In the genomic region with DNA sequence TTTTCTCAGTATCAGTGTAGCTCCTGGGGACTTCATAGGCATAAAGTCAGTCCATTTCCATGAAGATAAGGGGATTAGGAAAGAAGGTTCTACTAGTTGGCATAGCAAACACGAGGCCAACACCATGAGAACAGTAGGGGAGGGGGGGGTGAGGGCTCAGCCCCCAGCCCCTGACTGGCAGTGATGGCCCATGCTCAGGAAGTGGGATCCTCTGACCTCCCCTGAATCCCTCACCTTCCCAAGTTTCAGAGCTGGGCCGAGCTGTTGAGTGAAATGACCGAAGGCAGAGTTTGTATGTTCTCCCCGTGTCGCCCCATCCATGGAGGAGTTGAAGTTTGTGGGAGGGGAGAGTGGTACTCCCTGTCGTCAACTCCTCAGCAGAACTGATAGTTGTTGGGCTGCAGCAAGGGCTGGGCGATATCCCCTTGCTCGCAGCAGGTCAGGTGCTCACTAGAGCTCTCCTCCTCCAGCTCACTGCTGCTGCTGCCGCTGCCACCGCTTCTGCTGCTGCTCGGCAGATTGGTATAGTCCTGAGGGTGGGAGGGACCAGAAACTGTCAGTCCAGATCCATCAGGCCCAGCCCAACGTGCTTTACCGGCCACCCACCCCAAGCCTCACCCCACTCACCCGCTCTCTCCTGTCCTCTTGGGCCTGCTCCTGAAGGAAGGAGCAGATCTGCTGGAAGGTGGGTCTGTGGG, we compare ENCODE assay signal across 22 cellular contexts. TPM values are rescaled to one million over a fixed set of nuclear protein-coding genes. Genes with fewer than 3 reads are reported as not detected.
DNase-seq lines count a peak whose midpoint lies in the region; ATAC-seq, FAIRE-seq and TF ChIP-seq lines count a peak whose summit lies in the region.
"Had no signal": no experiment of that assay in that cellular context is flagged by ENCODE, and none has a peak within 500 bp of the region (broad histone marks: within the 10 kb centered on the region; RNA-seq: fewer than 3 reads in every experiment).

No MANE protein-coding gene starts in this region.

- BruUV-seq in endothelial cell of umbilical vein (replicated peaks; lab: Mats Ljungman, UMichigan), result no TSS peak

- peak overlapping the region; percentile 24; the same call in 1 of the 2 replicates for H3K9ac ChIP-seq in SK-N-SH
- no peak overlapping the region for H3K9ac ChIP-seq in endothelial cell of umbilical vein (replicated peaks; ENCODE audit: extremely low read depth, insufficient read depth, low read length)

- H3K79me2 ChIP-seq in SK-N-SH (ENCODE audit: insufficient read depth), result no peaks in the 10 kb centered on the region
- no peaks in the 10 kb centered on the region for H3K79me2 ChIP-seq in ACC112 (ENCODE audit: control insufficient read depth, insufficient read depth, low read length, unreplicated experiment)
- H3K79me2 ChIP-seq in endothelial cell of umbilical vein (ENCODE audit: control insufficient read depth, insufficient read depth, low read length), result no peaks in the 10 kb centered on the region

- DNase-seq in SK-N-SH (peak; percentile 6), SJSA1 (ENCODE audit: low read depth in 1 of 2, low spot score in 2 of 2) (no peak), endothelial cell of umbilical vein (ENCODE audit: low read depth, low spot score) (no peak), dorsolateral prefrontal cortex (no peak), lower lobe of right lung (no peak)
- DNase-seq: activated B cell treated with CpG ODN at 0.5 μM for 24 hours; COR-L47; heart right ventricle; NCI-H1105; NCI-H2029; NCI-H2227 treated with DMSO at 0.1 percent for 48 hours; sigmoid colon; stimulated activated naive CD4-positive, alpha-beta T cell had no signal

- CTCF ChIA-PET in SK-N-SH (lab: Yijun Ruan, JAX), result no interaction called here
- CTCF ChIA-PET in endothelial cell of umbilical vein (lab: Charles Lee), result interaction anchor here (1.4 to 3.9 kb wide), 3 partner anchors 10 to 36 kb away, joined by 4 to 11 read pairs (median 4); no protein-coding TSS in a partner anchor

- H3K4me1 ChIP-seq in SK-N-SH (ENCODE audit: control insufficient read depth in 1 of 2, insufficient read depth in 2 of 2, low read depth in 1 of 2, low read length in 1 of 2) (peaks cover 4 to 13% of the 10 kb centered on the region in 2 experiments; a peak in 3 of 4 replicates), ACC112 (ENCODE audit: control insufficient read depth, insufficient read depth, low read length, unreplicated experiment) (peaks cover 52% of the 10 kb centered on the region), SJSA1 (replicated peaks) (peaks cover 56% of the 10 kb centered on the region), endothelial cell of umbilical vein (ENCODE audit: control insufficient read depth, extremely low read depth, insufficient read depth, low read length) (peaks cover 31% of the 10 kb centered on the region), lower lobe of right lung (peaks cover 16% of the 10 kb centered on the region)
- H3K4me1 ChIP-seq: sigmoid colon had no signal

- peaks cover 6% of the 10 kb centered on the region for H3F3A ChIP-seq in SK-N-SH (replicated peaks; ENCODE audit: insufficient read depth)

- H3K9me3 ChIP-seq in SK-N-SH, result no peaks in the 10 kb centered on the region
- no peaks in the 10 kb centered on the region for H3K9me3 ChIP-seq in SJSA1 (replicated peaks)
- no peaks in the 10 kb centered on the region for H3K9me3 ChIP-seq in endothelial cell of umbilical vein (replicated peaks; ENCODE audit: control insufficient read depth, insufficient read depth, low read length)
- no peaks in the 10 kb centered on the region for H3K9me3 ChIP-seq in lower lobe of right lung
- H3K9me3 ChIP-seq: adrenal gland, heart right ventricle, sigmoid colon had no signal

- WGBS in SK-N-SH (ENCODE audit: low lambda C conversion rate), result 93% methylated on average over 14 of the region's 14 CpGs

- H3K9me2 ChIP-seq in SK-N-SH, result no peaks in the 10 kb centered on the region

- no peaks in the 10 kb centered on the region for H3K27me3 ChIP-seq in SK-N-SH (ENCODE audit: insufficient read depth)
- no peaks in the 10 kb centered on the region for H3K27me3 ChIP-seq in ACC112 (ENCODE audit: insufficient read depth, low read length)
- H3K27me3 ChIP-seq in SJSA1 (replicated peaks), result no peaks in the 10 kb centered on the region
- no peaks in the 10 kb centered on the region for H3K27me3 ChIP-seq in endothelial cell of umbilical vein (ENCODE audit: control insufficient read depth in 2 of 2, insufficient read depth in 2 of 2, low read length in 2 of 2)
- H3K27me3 ChIP-seq in dorsolateral prefrontal cortex, result no peaks in the 10 kb centered on the region
- no peaks in the 10 kb centered on the region for H3K27me3 ChIP-seq in lower lobe of right lung (ENCODE audit: low read depth)
- H3K27me3 ChIP-seq: adrenal gland, heart right ventricle, sigmoid colon had no signal

- H3K4me3 ChIP-seq in SK-N-SH (ENCODE audit: low read depth in 2 of 2, low read length in 1 of 2) (no peak overlapping the region), ACC112 (ENCODE audit: low read depth, low read length) (no peak overlapping the region), SJSA1 (no peak overlapping the region), endothelial cell of umbilical vein (replicated peaks in 1 of 3; ENCODE audit: insufficient read depth in 1 of 3, low read depth in 1 of 3, low read length in 3 of 3) (no peak overlapping the region), dorsolateral prefrontal cortex (no peak overlapping the region), lower lobe of right lung (no peak overlapping the region)
- H3K4me3 ChIP-seq: adrenal gland, heart right ventricle, sigmoid colon had no signal

- H2AFZ ChIP-seq in SK-N-SH (ENCODE audit: low read depth) (no peak overlapping the region), ACC112 (ENCODE audit: low read length, unreplicated experiment) (no peak overlapping the region), endothelial cell of umbilical vein (ENCODE audit: low read depth, low read length) (no peak overlapping the region)

- POLR2A ChIA-PET in SK-N-SH (lab: Yijun Ruan, JAX) (no interaction called here), endothelial cell of umbilical vein (lab: Charles Lee) (no interaction called here)

- no peak for FAIRE-seq in endothelial cell of umbilical vein (lab: Jason Lieb, UNC)
- FAIRE-seq: bronchial epithelial cell, GM12891 had no signal

- TF ChIP-seq RAD21 in SK-N-SH (IDR thresholded peaks at IDR 0.05; ENCODE audit: low read length), result no peak

- H4K20me1 ChIP-seq in SK-N-SH (ENCODE audit: insufficient read depth), result no peaks in the 10 kb centered on the region
- H4K20me1 ChIP-seq in endothelial cell of umbilical vein (replicated peaks; ENCODE audit: control insufficient read depth, extremely low read depth, insufficient read depth, low read length), result no peaks in the 10 kb centered on the region

- H3K36me3 ChIP-seq in SK-N-SH (replicated peaks in 1 of 2; ENCODE audit: control insufficient read depth in 1 of 2, insufficient read depth in 2 of 2, low read length in 1 of 2) (peaks cover 33 to 62% of the 10 kb centered on the region in 2 experiments), ACC112 (ENCODE audit: insufficient read depth, low read length) (peaks cover 42% of the 10 kb centered on the region), SJSA1 (peaks cover 81% of the 10 kb centered on the region), endothelial cell of umbilical vein (ENCODE audit: control insufficient read depth in 2 of 2, extremely low read depth in 1 of 2, insufficient read depth in 2 of 2, low read length in 2 of 2) (peaks cover 14 to 50% of the 10 kb centered on the region in 2 experiments), lower lobe of right lung (peaks cover 74% of the 10 kb centered on the region)

- peak overlapping the region; percentile 29; the same call in 1 of the 2 replicates for H3K4me2 ChIP-seq in SK-N-SH
- H3K4me2 ChIP-seq in endothelial cell of umbilical vein (ENCODE audit: insufficient read depth, low read length), result no peak overlapping the region

- dilution Hi-C loops in endothelial cell of umbilical vein (cut with MboI; ENCODE audit: extremely low pct_ligation_motif_present, low sequenced_read_pairs), result no loop called here

- intact Hi-C loops in endothelial cell of umbilical vein (cut with micrococcal nuclease) (no loop called here), dorsolateral prefrontal cortex (cut with DNase I) (no loop called here), lower lobe of right lung (cut with DNase I) (no loop called here)

- no peak for ATAC-seq in SK-N-SH treated with all-trans-retinoic acid at 6 μM for 48 hours
- ATAC-seq in lower lobe of right lung, result no peak
- no peak for ATAC-seq in HG02678 (IDR thresholded peaks at IDR 0.05; ENCODE audit: unreplicated experiment)
- ATAC-seq: heart right ventricle had no signal

- no peak for TF ChIP-seq EP300 in SK-N-SH (IDR thresholded peaks at IDR 0.05; ENCODE audit: borderline replicate concordance in 1 of 2, low read depth in 1 of 2, low read length in 1 of 2)

- TF ChIP-seq CTCF in SK-N-SH (IDR thresholded peaks at IDR 0.05), result no peak
- no peak for TF ChIP-seq CTCF in endothelial cell of umbilical vein (IDR thresholded peaks at IDR 0.05; ENCODE audit: extremely low read depth in 1 of 2, insufficient read depth in 1 of 2, low read depth in 1 of 2, low read length in 2 of 2)
- TF ChIP-seq CTCF in dorsolateral prefrontal cortex (IDR thresholded peaks at IDR 0.05 in 54 of 56, conservative IDR thresholded peaks at IDR 0.05 in 2 of 56; ENCODE audit: low read depth in 1 of 56, partially characterized antibody in 56 of 56), result no peak
- no peak for TF ChIP-seq CTCF in lower lobe of right lung (IDR thresholded peaks at IDR 0.05)

- H3K9me1 ChIP-seq in endothelial cell of umbilical vein (replicated peaks; ENCODE audit: control insufficient read depth, extremely low read depth, insufficient read depth, low read length), result no peaks in the 10 kb centered on the region

- H3K27ac ChIP-seq in SK-N-SH (ENCODE audit: low read depth in 2 of 2, low read length in 1 of 2), result peak overlapping the region in 1 of 2 experiments; percentile 65; a peak in 2 of 4 replicates
- H3K27ac ChIP-seq in ACC112 (ENCODE audit: low read depth, low read length), result peak overlapping the region; percentile 77
- peak overlapping the region; percentile 77 for H3K27ac ChIP-seq in SJSA1
- H3K27ac ChIP-seq in endothelial cell of umbilical vein (ENCODE audit: insufficient read depth, low read depth, low read length), result peak overlapping the region; percentile 28
- peak overlapping the region in 24 of 59 donors; percentile 2 to 65 (median 34) for H3K27ac ChIP-seq in dorsolateral prefrontal cortex
- no peak overlapping the region for H3K27ac ChIP-seq in lower lobe of right lung
- H3K27ac ChIP-seq: 22Rv1, epithelial cell of prostate, sigmoid colon had no signal

- TF ChIP-seq POLR2A in endothelial cell of umbilical vein (IDR thresholded peaks at IDR 0.05; ENCODE audit: low read depth, low read length), result no peak

RNA-seq across cellular contexts. Expression of gene CSF1R, which starts 32.5 kb away (rescaled TPM):
- polyA plus RNA-seq in SK-N-SH (2012; rRNA removed) (0.15 and 0.25 TPM in 2 replicates), endothelial cell of umbilical vein (not detected in 2 replicates)
- 0.10 and 0.30 TPM in 2 replicates for polyA plus RNA-seq in SK-N-SH (2012; cell fraction: cytosol; rRNA removed)
- 0.49 and 0.69 TPM in 2 replicates for polyA plus RNA-seq in SK-N-SH (2012; cell fraction: nucleus; rRNA removed)
- total RNA-seq in SJSA1 (2014; rRNA removed; shearing (Covaris generic)), result 1.2 TPM in 1 of 2 replicates, not detected in the other
- total RNA-seq in endothelial cell of umbilical vein (not detected in 2 replicates), dorsolateral prefrontal cortex (10 to 100 TPM in 119 of 120 experiments, 1 to 10 TPM in 1; 8.9 to 88.6 (median 36.8) TPM), lower lobe of right lung (78.2 TPM)
- polyA plus RNA-seq in endothelial cell of umbilical vein (2011; cell fraction: cytosol; rRNA removed), result not detected in 2 replicates
- not detected in 2 replicates for polyA plus RNA-seq in endothelial cell of umbilical vein (2011; cell fraction: nucleus; rRNA removed)
- polyA plus RNA-seq in endothelial cell of umbilical vein (2012), result not detected in 2 replicates
- polyA minus RNA-seq in endothelial cell of umbilical vein, result not detected in 2 replicates
- not detected for polyA minus RNA-seq in endothelial cell of umbilical vein (2011; cell fraction: cytosol; rRNA and poly(A)+ RNA removed)
- not detected in 2 replicates for polyA minus RNA-seq in endothelial cell of umbilical vein (2011; cell fraction: nucleus; rRNA and poly(A)+ RNA removed)
- total RNA-seq: bronchial epithelial cell, dermis blood vessel endothelial cell had no signal

RNA-seq across cellular contexts. Expression of gene HMGXB3, which starts 53.3 kb away (rescaled TPM):
- polyA plus RNA-seq in SK-N-SH (2012; rRNA removed) (28.8 and 39.9 TPM in 2 replicates), endothelial cell of umbilical vein (34.8 and 38.3 TPM in 2 replicates)
- polyA plus RNA-seq in SK-N-SH (2012; cell fraction: cytosol; rRNA removed), result 21.3 and 23.0 TPM in 2 replicates
- polyA plus RNA-seq in SK-N-SH (2012; cell fraction: nucleus; rRNA removed), result 80.4 and 109 TPM in 2 replicates
- total RNA-seq in SJSA1 (2014; rRNA removed; shearing (Covaris generic)), result 46.6 and 65.8 TPM in 2 replicates
- total RNA-seq in endothelial cell of umbilical vein (43.0 and 52.6 TPM in 2 replicates), dorsolateral prefrontal cortex (10 to 100 TPM; 21.8 to 41.5 (median 30.5) TPM), lower lobe of right lung (28.3 TPM)
- polyA plus RNA-seq in endothelial cell of umbilical vein (2011; cell fraction: cytosol; rRNA removed), result 21.7 and 24.9 TPM in 2 replicates
- 114 TPM in 2 replicates for polyA plus RNA-seq in endothelial cell of umbilical vein (2011; cell fraction: nucleus; rRNA removed)
- 22.4 and 28.7 TPM in 2 replicates for polyA plus RNA-seq in endothelial cell of umbilical vein (2012)
- polyA minus RNA-seq in endothelial cell of umbilical vein, result 62.7 and 70.4 TPM in 2 replicates
- 30.9 TPM for polyA minus RNA-seq in endothelial cell of umbilical vein (2011; cell fraction: cytosol; rRNA and poly(A)+ RNA removed)
- polyA minus RNA-seq in endothelial cell of umbilical vein (2011; cell fraction: nucleus; rRNA and poly(A)+ RNA removed), result 52.1 and 57.0 TPM in 2 replicates

RNA-seq across cellular contexts. Expression of gene TIGD6, which starts 53.4 kb away (rescaled TPM):
- polyA plus RNA-seq in SK-N-SH (2012; rRNA removed) (4.7 and 4.8 TPM in 2 replicates), endothelial cell of umbilical vein (5.0 and 5.4 TPM in 2 replicates)
- polyA plus RNA-seq in SK-N-SH (2012; cell fraction: cytosol; rRNA removed), result 4.2 and 4.7 TPM in 2 replicates
- 4.2 and 6.3 TPM in 2 replicates for polyA plus RNA-seq in SK-N-SH (2012; cell fraction: nucleus; rRNA removed)
- 5.3 and 10.0 TPM in 2 replicates for total RNA-seq in SJSA1 (2014; rRNA removed; shearing (Covaris generic))
- total RNA-seq in endothelial cell of umbilical vein (3.6 and 4.1 TPM in 2 replicates), dorsolateral prefrontal cortex (10 to 100 TPM in 1 of 120 experiments, 1 to 10 TPM in 119; 2.6 to 13.1 (median 5.5) TPM), lower lobe of right lung (4.8 TPM)
- 2.9 and 3.7 TPM in 2 replicates for polyA plus RNA-seq in endothelial cell of umbilical vein (2011; cell fraction: cytosol; rRNA removed)
- polyA plus RNA-seq in endothelial cell of umbilical vein (2011; cell fraction: nucleus; rRNA removed), result 4.4 and 5.5 TPM in 2 replicates
- 2.7 and 3.9 TPM in 2 replicates for polyA plus RNA-seq in endothelial cell of umbilical vein (2012)
- polyA minus RNA-seq in endothelial cell of umbilical vein, result 13.5 and 17.0 TPM in 2 replicates
- 2.9 TPM for polyA minus RNA-seq in endothelial cell of umbilical vein (2011; cell fraction: cytosol; rRNA and poly(A)+ RNA removed)
- 7.1 and 15.4 TPM in 2 replicates for polyA minus RNA-seq in endothelial cell of umbilical vein (2011; cell fraction: nucleus; rRNA and poly(A)+ RNA removed)
